In the genomic region with DNA sequence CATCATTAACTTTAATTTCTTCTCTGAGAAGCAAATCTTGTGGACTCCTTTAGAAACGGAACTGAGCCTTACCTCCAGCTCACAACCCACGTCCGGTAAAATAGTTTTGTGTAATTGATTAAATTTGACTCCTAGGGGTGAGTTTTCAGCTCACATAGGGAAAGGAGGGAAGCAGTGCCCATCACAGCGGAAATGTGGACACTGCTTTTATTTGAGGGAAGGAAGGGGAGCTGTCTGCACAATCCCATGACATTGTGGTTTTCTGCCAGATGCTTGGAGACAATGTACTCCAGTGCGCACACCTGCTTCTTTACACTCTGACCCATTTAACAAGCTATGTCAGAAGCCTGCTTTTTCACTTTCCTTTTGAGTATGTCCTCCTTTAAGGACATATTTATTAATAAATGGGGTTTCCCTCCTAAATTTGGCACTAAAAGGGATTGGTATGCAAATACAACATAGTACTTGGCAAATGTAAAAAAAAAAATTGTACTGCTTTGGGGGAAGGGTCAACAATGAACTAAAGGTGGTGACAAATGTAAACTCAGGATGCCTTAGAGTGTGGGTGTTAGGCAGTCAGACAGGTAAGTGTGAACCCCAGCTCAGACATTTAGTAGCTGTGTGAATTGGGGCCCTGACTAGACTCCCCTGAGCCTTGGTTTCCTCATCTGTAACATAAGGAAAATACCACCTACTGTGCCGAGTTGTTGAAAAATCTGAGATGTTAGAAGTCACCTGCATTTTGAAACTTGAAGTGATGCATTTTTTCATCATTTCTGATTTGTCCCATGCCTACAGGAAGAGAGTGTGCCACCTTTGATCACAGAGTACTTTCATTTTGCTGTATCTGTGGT, we compare ENCODE assay signal across 8 cellular contexts.
DNase-seq lines count a peak whose midpoint lies in the region; ATAC-seq and TF ChIP-seq lines count a peak whose summit lies in the region.

No MANE protein-coding gene starts in this region.

- H3K36me3 ChIP-seq in effector memory CD4-positive, alpha-beta T cell (ENCODE audit: control insufficient read depth, insufficient read depth, low read length): no peaks in the 10 kb centered on the region
- no peaks in the 10 kb centered on the region for H3K36me3 ChIP-seq in tibial nerve

- peak overlapping the region; percentile 23 for H3K4me3 ChIP-seq in effector memory CD4-positive, alpha-beta T cell (ENCODE audit: insufficient read depth, low read depth, low read length, poor library complexity, severe bottlenecking)
- H3K4me3 ChIP-seq in tibial nerve: no peak overlapping the region

- H3K4me3 Mint-ChIP-seq in IgD-negative memory B cell: peak overlapping the region; percentile 73 to 88 (median 77)

- TF ChIP-seq CTCF in tibial nerve (IDR thresholded peaks at IDR 0.05): no peak

- DNase-seq in effector memory CD4-positive, alpha-beta T cell: peak; percentile 44 to 53 (median 53)
- DNase-seq in tibial nerve (ENCODE audit: low spot score in 2 of 2) (peak in 1 of 2 donors; percentile 44), amniotic stem cell (lab: John Stamatoyannopoulos, UW) (no peak), HuH-7 (ENCODE audit: low spot score) (no peak)
- no peak for DNase-seq in NK-92 treated with Interleukin-12 subunit alpha and Interleukin-12 subunit beta, amount 100 ng/mL, for 24 hours (lab: John Stamatoyannopoulos, UW)

- peak overlapping the region; percentile 98 to 99 (median 99) for H3K27ac Mint-ChIP-seq in IgD-negative memory B cell

- peak overlapping the region; percentile 96 for H3K27ac ChIP-seq in effector memory CD4-positive, alpha-beta T cell (ENCODE audit: insufficient read depth, low read length, poor library complexity, severe bottlenecking)
- peak overlapping the region in 3 of 4 donors; percentile 53 to 72 (median 71) for H3K27ac ChIP-seq in tibial nerve

- ATAC-seq in GM18505 (IDR thresholded peaks at IDR 0.05; ENCODE audit: unreplicated experiment) (peak; percentile 73), GM21526 (IDR thresholded peaks at IDR 0.05; ENCODE audit: low FRiP score, unreplicated experiment) (peak; percentile 71)

- no peaks in the 10 kb centered on the region for H3K27me3 ChIP-seq in effector memory CD4-positive, alpha-beta T cell (replicated peaks; ENCODE audit: control insufficient read depth, insufficient read depth, low read length, poor library complexity, severe bottlenecking)
- H3K27me3 ChIP-seq in tibial nerve: no peaks in the 10 kb centered on the region

- WGBS in tibial nerve, 2 donors: 76% methylated on average over 6 of the region's 6 CpGs

- H3K36me3 Mint-ChIP-seq in IgD-negative memory B cell: no peaks in the 10 kb centered on the region

- H3K9me3 Mint-ChIP-seq in IgD-negative memory B cell: peaks cover 0 to 2% (median 0%) of the 10 kb centered on the region in 3 donors

- TF ChIP-seq EP300 in tibial nerve (IDR thresholded peaks at IDR 0.05): peak; percentile 60 to 73

- H3K4me1 ChIP-seq in effector memory CD4-positive, alpha-beta T cell (ENCODE audit: control insufficient read depth, insufficient read depth, low read length, poor library complexity, severe bottlenecking): peaks cover 43% of the 10 kb centered on the region
- peaks cover 0 to 23% (median 13%) of the 10 kb centered on the region in 4 donors for H3K4me1 ChIP-seq in tibial nerve

- H3K9me3 ChIP-seq in effector memory CD4-positive, alpha-beta T cell (ENCODE audit: control insufficient read depth, low read length): no peaks in the 10 kb centered on the region
- no peaks in the 10 kb centered on the region for H3K9me3 ChIP-seq in tibial nerve

- peaks cover 40 to 48% (median 42%) of the 10 kb centered on the region in 3 donors for H3K4me1 Mint-ChIP-seq in IgD-negative memory B cell

- peaks cover 2% of the 10 kb centered on the region for H3K27me3 Mint-ChIP-seq in IgD-negative memory B cell

- TF ChIP-seq POLR2A in GM18505 (IDR thresholded peaks at IDR 0.05; ENCODE audit: borderline replicate concordance, extremely low read depth, insufficient read depth, insufficient read length) (peak; percentile 32), tibial nerve (IDR thresholded peaks at IDR 0.05) (no peak)

Comparison
In these comparisons a context has a peak if more than half of its experiments do, and no peak if none do; other contexts are left out.
1. DNase-seq: peak in effector memory CD4-positive, alpha-beta T cell (3 of 3); none in amniotic stem cell (single experiment), NK-92 treated with Interleukin-12 subunit alpha and Interleukin-12 subunit beta, amount 100 ng/mL, for 24 hours (single experiment) and HuH-7 (single experiment).